In the genomic region with DNA sequence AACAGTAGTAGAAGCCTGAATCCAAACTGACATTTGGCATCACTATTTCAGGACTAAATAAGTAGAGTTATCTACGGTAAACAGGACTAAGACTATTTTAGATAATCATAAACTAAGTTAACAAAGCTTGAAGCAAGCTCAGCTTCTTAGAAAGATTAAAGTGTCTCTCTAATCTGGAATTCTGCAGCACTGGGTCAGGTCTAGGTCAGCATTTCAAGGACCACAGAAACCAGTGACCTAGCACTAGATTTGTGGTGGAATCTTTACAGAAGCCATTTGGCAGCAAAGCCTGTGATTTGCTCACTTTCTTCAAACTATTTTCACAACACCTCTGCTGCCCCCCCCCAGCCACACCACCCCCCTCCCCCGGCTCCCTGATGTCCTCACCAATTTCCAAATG, we compare ENCODE assay signal across 1 cellular context.
TF ChIP-seq lines count a peak whose summit lies in the region.

No MANE protein-coding gene starts in this region.

TF ChIP-seq in K562, 482 proteins besides CTCF, POLR2A, EP300 and RAD21 (continued from another document):
- TF ChIP-seq, protein P1, sequence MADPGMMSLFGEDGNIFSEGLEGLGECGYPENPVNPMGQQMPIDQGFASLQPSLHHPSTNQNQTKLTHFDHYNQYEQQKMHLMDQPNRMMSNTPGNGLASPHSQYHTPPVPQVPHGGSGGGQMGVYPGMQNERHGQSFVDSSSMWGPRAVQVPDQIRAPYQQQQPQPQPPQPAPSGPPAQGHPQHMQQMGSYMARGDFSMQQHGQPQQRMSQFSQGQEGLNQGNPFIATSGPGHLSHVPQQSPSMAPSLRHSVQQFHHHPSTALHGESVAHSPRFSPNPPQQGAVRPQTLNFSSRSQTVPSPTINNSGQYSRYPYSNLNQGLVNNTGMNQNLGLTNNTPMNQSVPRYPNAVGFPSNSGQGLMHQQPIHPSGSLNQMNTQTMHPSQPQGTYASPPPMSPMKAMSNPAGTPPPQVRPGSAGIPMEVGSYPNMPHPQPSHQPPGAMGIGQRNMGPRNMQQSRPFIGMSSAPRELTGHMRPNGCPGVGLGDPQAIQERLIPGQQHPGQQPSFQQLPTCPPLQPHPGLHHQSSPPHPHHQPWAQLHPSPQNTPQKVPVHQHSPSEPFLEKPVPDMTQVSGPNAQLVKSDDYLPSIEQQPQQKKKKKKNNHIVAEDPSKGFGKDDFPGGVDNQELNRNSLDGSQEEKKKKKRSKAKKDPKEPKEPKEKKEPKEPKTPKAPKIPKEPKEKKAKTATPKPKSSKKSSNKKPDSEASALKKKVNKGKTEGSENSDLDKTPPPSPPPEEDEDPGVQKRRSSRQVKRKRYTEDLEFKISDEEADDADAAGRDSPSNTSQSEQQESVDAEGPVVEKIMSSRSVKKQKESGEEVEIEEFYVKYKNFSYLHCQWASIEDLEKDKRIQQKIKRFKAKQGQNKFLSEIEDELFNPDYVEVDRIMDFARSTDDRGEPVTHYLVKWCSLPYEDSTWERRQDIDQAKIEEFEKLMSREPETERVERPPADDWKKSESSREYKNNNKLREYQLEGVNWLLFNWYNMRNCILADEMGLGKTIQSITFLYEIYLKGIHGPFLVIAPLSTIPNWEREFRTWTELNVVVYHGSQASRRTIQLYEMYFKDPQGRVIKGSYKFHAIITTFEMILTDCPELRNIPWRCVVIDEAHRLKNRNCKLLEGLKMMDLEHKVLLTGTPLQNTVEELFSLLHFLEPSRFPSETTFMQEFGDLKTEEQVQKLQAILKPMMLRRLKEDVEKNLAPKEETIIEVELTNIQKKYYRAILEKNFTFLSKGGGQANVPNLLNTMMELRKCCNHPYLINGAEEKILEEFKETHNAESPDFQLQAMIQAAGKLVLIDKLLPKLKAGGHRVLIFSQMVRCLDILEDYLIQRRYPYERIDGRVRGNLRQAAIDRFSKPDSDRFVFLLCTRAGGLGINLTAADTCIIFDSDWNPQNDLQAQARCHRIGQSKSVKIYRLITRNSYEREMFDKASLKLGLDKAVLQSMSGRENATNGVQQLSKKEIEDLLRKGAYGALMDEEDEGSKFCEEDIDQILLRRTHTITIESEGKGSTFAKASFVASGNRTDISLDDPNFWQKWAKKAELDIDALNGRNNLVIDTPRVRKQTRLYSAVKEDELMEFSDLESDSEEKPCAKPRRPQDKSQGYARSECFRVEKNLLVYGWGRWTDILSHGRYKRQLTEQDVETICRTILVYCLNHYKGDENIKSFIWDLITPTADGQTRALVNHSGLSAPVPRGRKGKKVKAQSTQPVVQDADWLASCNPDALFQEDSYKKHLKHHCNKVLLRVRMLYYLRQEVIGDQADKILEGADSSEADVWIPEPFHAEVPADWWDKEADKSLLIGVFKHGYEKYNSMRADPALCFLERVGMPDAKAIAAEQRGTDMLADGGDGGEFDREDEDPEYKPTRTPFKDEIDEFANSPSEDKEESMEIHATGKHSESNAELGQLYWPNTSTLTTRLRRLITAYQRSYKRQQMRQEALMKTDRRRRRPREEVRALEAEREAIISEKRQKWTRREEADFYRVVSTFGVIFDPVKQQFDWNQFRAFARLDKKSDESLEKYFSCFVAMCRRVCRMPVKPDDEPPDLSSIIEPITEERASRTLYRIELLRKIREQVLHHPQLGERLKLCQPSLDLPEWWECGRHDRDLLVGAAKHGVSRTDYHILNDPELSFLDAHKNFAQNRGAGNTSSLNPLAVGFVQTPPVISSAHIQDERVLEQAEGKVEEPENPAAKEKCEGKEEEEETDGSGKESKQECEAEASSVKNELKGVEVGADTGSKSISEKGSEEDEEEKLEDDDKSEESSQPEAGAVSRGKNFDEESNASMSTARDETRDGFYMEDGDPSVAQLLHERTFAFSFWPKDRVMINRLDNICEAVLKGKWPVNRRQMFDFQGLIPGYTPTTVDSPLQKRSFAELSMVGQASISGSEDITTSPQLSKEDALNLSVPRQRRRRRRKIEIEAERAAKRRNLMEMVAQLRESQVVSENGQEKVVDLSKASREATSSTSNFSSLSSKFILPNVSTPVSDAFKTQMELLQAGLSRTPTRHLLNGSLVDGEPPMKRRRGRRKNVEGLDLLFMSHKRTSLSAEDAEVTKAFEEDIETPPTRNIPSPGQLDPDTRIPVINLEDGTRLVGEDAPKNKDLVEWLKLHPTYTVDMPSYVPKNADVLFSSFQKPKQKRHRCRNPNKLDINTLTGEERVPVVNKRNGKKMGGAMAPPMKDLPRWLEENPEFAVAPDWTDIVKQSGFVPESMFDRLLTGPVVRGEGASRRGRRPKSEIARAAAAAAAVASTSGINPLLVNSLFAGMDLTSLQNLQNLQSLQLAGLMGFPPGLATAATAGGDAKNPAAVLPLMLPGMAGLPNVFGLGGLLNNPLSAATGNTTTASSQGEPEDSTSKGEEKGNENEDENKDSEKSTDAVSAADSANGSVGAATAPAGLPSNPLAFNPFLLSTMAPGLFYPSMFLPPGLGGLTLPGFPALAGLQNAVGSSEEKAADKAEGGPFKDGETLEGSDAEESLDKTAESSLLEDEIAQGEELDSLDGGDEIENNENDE (IDR thresholded peaks at IDR 0.05; ENCODE audit: low read depth, low read length), result no peak
- TF ChIP-seq NBN (IDR thresholded peaks at IDR 0.05; ENCODE audit: low read depth) (no peak), ZNF24 (IDR thresholded peaks at IDR 0.05) (no peak), KDM1A (IDR thresholded peaks at IDR 0.05) (peak; percentile 42 to 64; a peak in 3 of 4 replicates), ZNF324 (CRISPR knock-in tag; IDR thresholded peaks at IDR 0.05) (no peak), CBFA2T3 (IDR thresholded peaks at IDR 0.05) (0 out of 2 replicates have a peak, but pooled peaks have one; percentile 8), ILK (tag; IDR thresholded peaks at IDR 0.05; ENCODE audit: borderline replicate concordance, low read depth) (no peak), ZNF3 (CRISPR knock-in tag; IDR thresholded peaks at IDR 0.05) (no peak), MBD2 (IDR thresholded peaks at IDR 0.05; ENCODE audit: borderline replicate concordance, low read depth) (no peak), RBM34 (IDR thresholded peaks at IDR 0.05; ENCODE audit: borderline replicate concordance, insufficient read depth, low read length) (no peak), ZNF76 (CRISPR knock-in tag; IDR thresholded peaks at IDR 0.05; ENCODE audit: borderline replicate concordance) (no peak), ELF2 (CRISPR knock-in tag; IDR thresholded peaks at IDR 0.05) (no peak), SPI1 (IDR thresholded peaks at IDR 0.05; ENCODE audit: borderline replicate concordance, low read depth, low read length) (no peak), E2F3 (CRISPR knock-in tag; IDR thresholded peaks at IDR 0.05) (no peak), POU5F1 (IDR thresholded peaks at IDR 0.05; ENCODE audit: borderline replicate concordance, low read depth, low read length, partially characterized antibody) (no peak), CBFA2T2 (conservative IDR thresholded peaks at IDR 0.05) (0 out of 2 replicates have a peak, but pooled peaks have one; percentile 3)
- TF ChIP-seq, protein P2, sequence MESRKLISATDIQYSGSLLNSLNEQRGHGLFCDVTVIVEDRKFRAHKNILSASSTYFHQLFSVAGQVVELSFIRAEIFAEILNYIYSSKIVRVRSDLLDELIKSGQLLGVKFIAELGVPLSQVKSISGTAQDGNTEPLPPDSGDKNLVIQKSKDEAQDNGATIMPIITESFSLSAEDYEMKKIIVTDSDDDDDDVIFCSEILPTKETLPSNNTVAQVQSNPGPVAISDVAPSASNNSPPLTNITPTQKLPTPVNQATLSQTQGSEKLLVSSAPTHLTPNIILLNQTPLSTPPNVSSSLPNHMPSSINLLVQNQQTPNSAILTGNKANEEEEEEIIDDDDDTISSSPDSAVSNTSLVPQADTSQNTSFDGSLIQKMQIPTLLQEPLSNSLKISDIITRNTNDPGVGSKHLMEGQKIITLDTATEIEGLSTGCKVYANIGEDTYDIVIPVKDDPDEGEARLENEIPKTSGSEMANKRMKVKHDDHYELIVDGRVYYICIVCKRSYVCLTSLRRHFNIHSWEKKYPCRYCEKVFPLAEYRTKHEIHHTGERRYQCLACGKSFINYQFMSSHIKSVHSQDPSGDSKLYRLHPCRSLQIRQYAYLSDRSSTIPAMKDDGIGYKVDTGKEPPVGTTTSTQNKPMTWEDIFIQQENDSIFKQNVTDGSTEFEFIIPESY (CRISPR knock-in tag; IDR thresholded peaks at IDR 0.05), result no peak
- TF ChIP-seq, protein P3, sequence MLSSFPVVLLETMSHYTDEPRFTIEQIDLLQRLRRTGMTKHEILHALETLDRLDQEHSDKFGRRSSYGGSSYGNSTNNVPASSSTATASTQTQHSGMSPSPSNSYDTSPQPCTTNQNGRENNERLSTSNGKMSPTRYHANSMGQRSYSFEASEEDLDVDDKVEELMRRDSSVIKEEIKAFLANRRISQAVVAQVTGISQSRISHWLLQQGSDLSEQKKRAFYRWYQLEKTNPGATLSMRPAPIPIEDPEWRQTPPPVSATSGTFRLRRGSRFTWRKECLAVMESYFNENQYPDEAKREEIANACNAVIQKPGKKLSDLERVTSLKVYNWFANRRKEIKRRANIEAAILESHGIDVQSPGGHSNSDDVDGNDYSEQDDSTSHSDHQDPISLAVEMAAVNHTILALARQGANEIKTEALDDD (IDR thresholded peaks at IDR 0.05), result peak; percentile 57
- TF ChIP-seq, protein P4, sequence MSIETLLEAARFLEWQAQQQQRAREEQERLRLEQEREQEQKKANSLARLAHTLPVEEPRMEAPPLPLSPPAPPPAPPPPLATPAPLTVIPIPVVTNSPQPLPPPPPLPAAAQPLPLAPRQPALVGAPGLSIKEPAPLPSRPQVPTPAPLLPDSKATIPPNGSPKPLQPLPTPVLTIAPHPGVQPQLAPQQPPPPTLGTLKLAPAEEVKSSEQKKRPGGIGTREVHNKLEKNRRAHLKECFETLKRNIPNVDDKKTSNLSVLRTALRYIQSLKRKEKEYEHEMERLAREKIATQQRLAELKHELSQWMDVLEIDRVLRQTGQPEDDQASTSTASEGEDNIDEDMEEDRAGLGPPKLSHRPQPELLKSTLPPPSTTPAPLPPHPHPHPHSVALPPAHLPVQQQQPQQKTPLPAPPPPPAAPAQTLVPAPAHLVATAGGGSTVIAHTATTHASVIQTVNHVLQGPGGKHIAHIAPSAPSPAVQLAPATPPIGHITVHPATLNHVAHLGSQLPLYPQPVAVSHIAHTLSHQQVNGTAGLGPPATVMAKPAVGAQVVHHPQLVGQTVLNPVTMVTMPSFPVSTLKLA (conservative IDR thresholded peaks at IDR 0.05), result no peak
- TF ChIP-seq, protein P5, sequence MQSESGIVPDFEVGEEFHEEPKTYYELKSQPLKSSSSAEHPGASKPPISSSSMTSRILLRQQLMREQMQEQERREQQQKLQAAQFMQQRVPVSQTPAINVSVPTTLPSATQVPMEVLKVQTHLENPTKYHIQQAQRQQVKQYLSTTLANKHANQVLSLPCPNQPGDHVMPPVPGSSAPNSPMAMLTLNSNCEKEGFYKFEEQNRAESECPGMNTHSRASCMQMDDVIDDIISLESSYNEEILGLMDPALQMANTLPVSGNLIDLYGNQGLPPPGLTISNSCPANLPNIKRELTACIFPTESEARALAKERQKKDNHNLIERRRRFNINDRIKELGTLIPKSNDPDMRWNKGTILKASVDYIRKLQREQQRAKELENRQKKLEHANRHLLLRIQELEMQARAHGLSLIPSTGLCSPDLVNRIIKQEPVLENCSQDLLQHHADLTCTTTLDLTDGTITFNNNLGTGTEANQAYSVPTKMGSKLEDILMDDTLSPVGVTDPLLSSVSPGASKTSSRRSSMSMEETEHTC (IDR thresholded peaks at IDR 0.05), result no peak
- TF ChIP-seq, protein P6, sequence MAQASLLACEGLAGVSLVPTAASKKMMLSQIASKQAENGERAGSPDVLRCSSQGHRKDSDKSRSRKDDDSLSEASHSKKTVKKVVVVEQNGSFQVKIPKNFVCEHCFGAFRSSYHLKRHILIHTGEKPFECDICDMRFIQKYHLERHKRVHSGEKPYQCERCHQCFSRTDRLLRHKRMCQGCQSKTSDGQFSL (CRISPR knock-in tag; IDR thresholded peaks at IDR 0.05), result no peak
- TF ChIP-seq, protein P6 (tag; IDR thresholded peaks at IDR 0.05), result no peak
